1 cellular context compared by ENCODE assay signal in genomic region chr17:1976000-1976682, GRCh38.
TF ChIP-seq lines count a peak whose summit lies in the region.

No MANE protein-coding gene starts in this region.

TF ChIP-seq in HEK293T, 16 proteins besides CTCF, POLR2A, EP300 and RAD21:
- no peak for TF ChIP-seq LEF1 (IDR thresholded peaks at IDR 0.05; ENCODE audit: borderline replicate concordance)
- TF ChIP-seq PKNOX1 (IDR thresholded peaks at IDR 0.05), result peak; percentile 52
